In genomic region chr3:65992106-65992505, GRCh38 we compare ENCODE assay signal across 18 cellular contexts. TPM values are rescaled to one million over a fixed set of nuclear protein-coding genes. Genes with fewer than 3 reads are reported as not detected.
DNase-seq lines count a peak whose midpoint lies in the region; ATAC-seq, FAIRE-seq and TF ChIP-seq lines count a peak whose summit lies in the region.
"Had no signal": no experiment of that assay in that cellular context is flagged by ENCODE, and none has a peak within 500 bp of the region (broad histone marks: within the 10 kb centered on the region; RNA-seq: fewer than 3 reads in every experiment).

No MANE protein-coding gene starts in this region.

- DNase-seq in stimulated activated naive CD8-positive, alpha-beta T cell treated with anti-CD3 and anti-CD28 coated beads, Interleukin-15, Interleukin-2, amounts not matched to agents 100 U/mL and 50 U/mL, for 24 hours = no peak
- DNase-seq in stimulated activated naive CD8-positive, alpha-beta T cell treated with anti-CD3 and anti-CD28 coated beads, Interleukin-15, amount 100 ng/mL, for 72 hours = no peak
- no peak for DNase-seq in activated naive CD8-positive, alpha-beta T cell treated with anti-CD3 and anti-CD28 coated beads, Interleukin-2, amount 50 U/mL, for 24 hours
- DNase-seq in fibroblast of mammary gland (ENCODE audit: low read depth) (peak; percentile 36), GM12892 (ENCODE audit: insufficient read length) (no peak), HepG2 (ENCODE audit: low spot score) (no peak), NCI-H774 (lab: John Stamatoyannopoulos, UW) (no peak)
- DNase-seq in activated CD4-positive, alpha-beta memory T cell treated with anti-CD3 and anti-CD28 coated beads for 36 hours = no peak
- DNase-seq: COR-L47, DMS153, NCI-H1417 treated with DMSO at 0.1 percent for 48 hours, NCI-H2081 treated with DMSO at 0.1 percent for 48 hours, NCI-H2227 treated with DMSO at 0.1 percent for 48 hours, NCI-H526 treated with DMSO at 0.1 percent for 48 hours, PC-9 had no signal

- H3K9me3 Mint-ChIP-seq in stimulated activated naive CD8-positive, alpha-beta T cell treated with anti-CD3 and anti-CD28 coated beads, Interleukin-15, amount 100 ng/mL, for 72 hours = peaks cover 0 to 4% of the 10 kb centered on the region in 2 donors
- H3K9me3 Mint-ChIP-seq in activated naive CD8-positive, alpha-beta T cell treated with anti-CD3 and anti-CD28 coated beads, Interleukin-2, amount 50 U/mL, for 24 hours = peaks cover 3% of the 10 kb centered on the region
- no peaks in the 10 kb centered on the region for H3K9me3 Mint-ChIP-seq in activated CD4-positive, alpha-beta memory T cell treated with anti-CD3 and anti-CD28 coated beads for 36 hours

- H3K79me2 ChIP-seq in HepG2 (ENCODE audit: insufficient read depth, low read length) = peaks cover 87% of the 10 kb centered on the region

- H4K20me1 ChIP-seq in HepG2 (ENCODE audit: insufficient read depth, low read length) = 0 out of 2 replicates have a peak, but pooled peaks cover 17% of the 10 kb centered on the region

- no peaks in the 10 kb centered on the region for H3K9me3 ChIP-seq in HepG2 (ENCODE audit: low read length)
- H3K9me3 ChIP-seq: HAP-1 had no signal

- no peak for TF ChIP-seq EP300 in HepG2 (IDR thresholded peaks at IDR 0.05; ENCODE audit: low read depth in 2 of 2, low read length in 2 of 2)
- no peak for TF ChIP-seq EP300 in HepG2 (CRISPR knock-in tag; IDR thresholded peaks at IDR 0.05; ENCODE audit: borderline replicate concordance)

- no peak for TF ChIP-seq CTCF in fibroblast of mammary gland (conservative IDR thresholded peaks at IDR 0.05; ENCODE audit: control insufficient read depth, insufficient read depth, low read depth, low read length)
- no peak for TF ChIP-seq CTCF in HepG2 (CRISPR knock-in tag; IDR thresholded peaks at IDR 0.05)

- no peaks in the 10 kb centered on the region for H3K36me3 Mint-ChIP-seq in activated naive CD8-positive, alpha-beta T cell treated with anti-CD3 and anti-CD28 coated beads, Interleukin-2, amount 50 U/mL, for 24 hours (ENCODE audit: low read depth)
- no peaks in the 10 kb centered on the region for H3K36me3 Mint-ChIP-seq in activated CD4-positive, alpha-beta memory T cell treated with anti-CD3 and anti-CD28 coated beads for 36 hours
- H3K36me3 Mint-ChIP-seq: IgD-negative memory B cell had no signal

- no peak overlapping the region for H3K27ac Mint-ChIP-seq in stimulated activated naive CD8-positive, alpha-beta T cell treated with anti-CD3 and anti-CD28 coated beads, Interleukin-15, amount 100 ng/mL, for 72 hours
- H3K27ac Mint-ChIP-seq in activated naive CD8-positive, alpha-beta T cell treated with anti-CD3 and anti-CD28 coated beads, Interleukin-2, amount 50 U/mL, for 24 hours = no peak overlapping the region
- no peak overlapping the region for H3K27ac Mint-ChIP-seq in activated CD4-positive, alpha-beta memory T cell treated with anti-CD3 and anti-CD28 coated beads for 36 hours
- H3K27ac Mint-ChIP-seq: IgD-negative memory B cell had no signal

- TF ChIP-seq RAD21 in HepG2 (CRISPR knock-in tag; IDR thresholded peaks at IDR 0.05) = no peak

- no peaks in the 10 kb centered on the region for H3K27me3 ChIP-seq in HepG2 (ENCODE audit: control insufficient read depth in 1 of 2, insufficient read depth in 2 of 2, low read length in 2 of 2)

- intact Hi-C loops in activated CD4-positive, alpha-beta memory T cell treated with anti-CD3 and anti-CD28 coated beads for 36 hours (cut with micrococcal nuclease) = loop anchor here (2.0 kb wide), 1 partner anchor 27 kb away; no protein-coding TSS in a partner anchor
- intact Hi-C loops in HepG2 (cut with micrococcal nuclease; ENCODE audit: unreplicated experiment) = no loop called here

- H3K27ac ChIP-seq in HepG2 (ENCODE audit: extremely low read length, insufficient read depth, low read length) = no peak overlapping the region
- H3K27ac ChIP-seq: C4-2B, PC-9 had no signal

- H3K4me1 ChIP-seq in HepG2 (ENCODE audit: insufficient read depth, low read length) = no peaks in the 10 kb centered on the region
- H3K4me1 ChIP-seq: HAP-1 had no signal

- no peak overlapping the region for H3K9ac ChIP-seq in HepG2 (ENCODE audit: insufficient read depth, low read depth, low read length)

- FAIRE-seq in GM12892 (lab: Jason Lieb, UNC) (no peak), HepG2 (lab: Jason Lieb, UNC) (no peak)

- ATAC-seq in stimulated activated naive CD8-positive, alpha-beta T cell treated with anti-CD3 and anti-CD28 coated beads, Interleukin-15, Interleukin-2, amounts not matched to agents 100 U/mL and 50 U/mL, for 24 hours = peak; percentile 69
- no peak for ATAC-seq in stimulated activated naive CD8-positive, alpha-beta T cell treated with anti-CD3 and anti-CD28 coated beads, Interleukin-15, amount 100 ng/mL, for 72 hours
- peak; percentile 47 for ATAC-seq in activated naive CD8-positive, alpha-beta T cell treated with anti-CD3 and anti-CD28 coated beads, Interleukin-2, amount 50 U/mL, for 24 hours
- ATAC-seq in HepG2 = no peak

- TF ChIP-seq POLR2A in GM12892 (IDR thresholded peaks at IDR 0.05; ENCODE audit: low read depth, low read length) = no peak
- TF ChIP-seq POLR2A in HepG2 (IDR thresholded peaks at IDR 0.05; ENCODE audit: insufficient read depth in 1 of 2, low read depth in 2 of 2, low read length in 2 of 2) = no peak

- H2AFZ ChIP-seq in HepG2 (ENCODE audit: low read length) = no peak overlapping the region
- H2AFZ ChIP-seq: PC-9 had no signal

- no TSS peak for BruUV-seq in HepG2 (replicated peaks; lab: Mats Ljungman, UMichigan)

- H3K4me3 Mint-ChIP-seq in stimulated activated naive CD8-positive, alpha-beta T cell treated with anti-CD3 and anti-CD28 coated beads, Interleukin-15, amount 100 ng/mL, for 72 hours = no peak overlapping the region
- H3K4me3 Mint-ChIP-seq in activated naive CD8-positive, alpha-beta T cell treated with anti-CD3 and anti-CD28 coated beads, Interleukin-2, amount 50 U/mL, for 24 hours = no peak overlapping the region
- no peak overlapping the region for H3K4me3 Mint-ChIP-seq in activated CD4-positive, alpha-beta memory T cell treated with anti-CD3 and anti-CD28 coated beads for 36 hours
- H3K4me3 Mint-ChIP-seq: IgD-negative memory B cell had no signal

- no peaks in the 10 kb centered on the region for H3K4me1 Mint-ChIP-seq in stimulated activated naive CD8-positive, alpha-beta T cell treated with anti-CD3 and anti-CD28 coated beads, Interleukin-15, amount 100 ng/mL, for 72 hours
- peaks cover 10% of the 10 kb centered on the region for H3K4me1 Mint-ChIP-seq in activated naive CD8-positive, alpha-beta T cell treated with anti-CD3 and anti-CD28 coated beads, Interleukin-2, amount 50 U/mL, for 24 hours
- H3K4me1 Mint-ChIP-seq in activated CD4-positive, alpha-beta memory T cell treated with anti-CD3 and anti-CD28 coated beads for 36 hours (ENCODE audit: low read depth) = no peaks in the 10 kb centered on the region
- H3K4me1 Mint-ChIP-seq: IgD-negative memory B cell had no signal

- peaks cover 2 to 15% of the 10 kb centered on the region in 2 experiments; a peak in 4 of 5 replicates for H3K36me3 ChIP-seq in HepG2 (replicated peaks in 1 of 2; ENCODE audit: control insufficient read depth in 1 of 2, insufficient read depth in 2 of 2, low read length in 2 of 2)
- H3K36me3 ChIP-seq: HAP-1 had no signal

- H3K27me3 Mint-ChIP-seq in stimulated activated naive CD8-positive, alpha-beta T cell treated with anti-CD3 and anti-CD28 coated beads, Interleukin-15, amount 100 ng/mL, for 72 hours = no peaks in the 10 kb centered on the region
- peaks cover 7% of the 10 kb centered on the region for H3K27me3 Mint-ChIP-seq in activated naive CD8-positive, alpha-beta T cell treated with anti-CD3 and anti-CD28 coated beads, Interleukin-2, amount 50 U/mL, for 24 hours
- H3K27me3 Mint-ChIP-seq in activated CD4-positive, alpha-beta memory T cell treated with anti-CD3 and anti-CD28 coated beads for 36 hours = peaks cover 4% of the 10 kb centered on the region

- in situ Hi-C loops in HepG2 (cut with HindIII; ENCODE audit: extremely low pct_ligation_motif_present, low pct_unique_long_range_greater_than_20kb) = no loop called here

- CTCF ChIA-PET in activated CD4-positive, alpha-beta memory T cell treated with anti-CD3 and anti-CD28 coated beads for 36 hours (lab: Charles Lee) = no interaction called here
- CTCF ChIA-PET in HepG2 (lab: Yijun Ruan, JAX; ENCODE audit: low intra/inter-chr PET ratio, low total read pairs) = no interaction called here

- H3K4me2 ChIP-seq in HepG2 (ENCODE audit: low read depth, low read length) = no peak overlapping the region
- H3K4me2 ChIP-seq: PC-9 had no signal

- POLR2A ChIA-PET in activated CD4-positive, alpha-beta memory T cell treated with anti-CD3 and anti-CD28 coated beads for 36 hours (lab: Charles Lee) = no interaction called here
- POLR2A ChIA-PET in HepG2 (lab: Yijun Ruan, JAX) = no interaction called here

- 92% methylated on average over 1 of the region's 1 CpG for WGBS in HepG2 (ENCODE audit: low lambda C conversion rate)

- H3K4me3 ChIP-seq in fibroblast of mammary gland (ENCODE audit: control insufficient read depth, low read depth, low read length) = no peak overlapping the region
- H3K4me3 ChIP-seq in HepG2 (replicated peaks in 1 of 3; ENCODE audit: insufficient read depth in 1 of 3, low read depth in 2 of 3, low read length in 3 of 3) = no peak overlapping the region
- H3K4me3 ChIP-seq: HAP-1, PC-9 had no signal

RNA-seq across cellular contexts. Expression of gene MAGI1, which starts 46.6 kb away (rescaled TPM):
- under 1 TPM; 0.21 to 0.24 TPM for total RNA-seq in activated CD4-positive, alpha-beta memory T cell treated with anti-CD3 and anti-CD28 coated beads for 36 hours
- 0.36 TPM for polyA plus RNA-seq in GM12892 (2012; ENCODE audit: missing spikeins)
- total RNA-seq in HepG2 (2016; rRNA removed; fragmentation: Illumina TruSeq; extraction: Trizol) = 25.3 and 26.0 TPM in 2 replicates
- 19.7 and 22.4 TPM in 2 replicates for total RNA-seq in HepG2 (2016; cell fraction: cytosol; rRNA removed; fragmentation: Illumina TruSeq; extraction: Trizol; ENCODE audit: low read depth)
- 20.3 and 24.5 TPM in 2 replicates for total RNA-seq in HepG2 (2016; cell fraction: insoluble cytoplasmic fraction; rRNA removed; fragmentation: Illumina TruSeq; extraction: Trizol)
- total RNA-seq in HepG2 (2016; cell fraction: membrane; rRNA removed; fragmentation: Illumina TruSeq; extraction: Trizol) = 13.5 and 15.2 TPM in 2 replicates
- total RNA-seq in HepG2 (2016; cell fraction: nucleus; rRNA removed; fragmentation: Illumina TruSeq; extraction: Trizol) = 38.6 and 46.5 TPM in 2 replicates
- polyA plus RNA-seq in HepG2 (2011; rRNA removed) = 22.2 and 24.6 TPM in 2 replicates
- polyA plus RNA-seq in HepG2 (2011; cell fraction: cytosol; rRNA removed) = 16.2 and 18.5 TPM in 2 replicates
- polyA plus RNA-seq in HepG2 (2011; cell fraction: nucleus; rRNA removed) = 39.9 and 44.0 TPM in 2 replicates
- polyA plus RNA-seq in HepG2 (2012) = 22.8 and 24.7 TPM in 2 replicates
- 0.42 and 0.67 TPM in 2 replicates for polyA plus RNA-seq in HepG2 (2016; cell fraction: cytosol; fragmentation: Illumina TruSeq; extraction: Trizol; ENCODE audit: low read depth)
- polyA plus RNA-seq in HepG2 (2016; cell fraction: insoluble cytoplasmic fraction; fragmentation: Illumina TruSeq; extraction: Trizol; ENCODE audit: low read depth) = 12.8 and 14.8 TPM in 2 replicates
- 1.3 and 1.8 TPM in 2 replicates for polyA plus RNA-seq in HepG2 (2016; cell fraction: membrane; fragmentation: Illumina TruSeq; extraction: Trizol; ENCODE audit: low read depth)
- 24.7 and 30.8 TPM in 2 replicates for polyA plus RNA-seq in HepG2 (2016; cell fraction: nucleus; fragmentation: Illumina TruSeq; extraction: Trizol; ENCODE audit: insufficient read depth, low read depth)
- 5.0 and 41.6 TPM in 2 replicates for polyA minus RNA-seq in HepG2 (2011; rRNA and poly(A)+ RNA removed; ENCODE audit: low replicate concordance)
- polyA minus RNA-seq in HepG2 (2011; cell fraction: cytosol; rRNA and poly(A)+ RNA removed) = 24.9 and 26.3 TPM in 2 replicates
- 140 and 147 TPM in 2 replicates for polyA minus RNA-seq in HepG2 (2011; cell fraction: nucleus; rRNA and poly(A)+ RNA removed)

Comparison
In these comparisons a context has a peak if more than half of its experiments do, and no peak if none do; other contexts are left out.
1. ATAC-seq: peak in stimulated activated naive CD8-positive, alpha-beta T cell treated with anti-CD3 and anti-CD28 coated beads, Interleukin-15, Interleukin-2, amounts not matched to agents 100 U/mL and 50 U/mL, for 24 hours (single experiment) and activated naive CD8-positive, alpha-beta T cell treated with anti-CD3 and anti-CD28 coated beads, Interleukin-2, amount 50 U/mL, for 24 hours (single experiment); none in stimulated activated naive CD8-positive, alpha-beta T cell treated with anti-CD3 and anti-CD28 coated beads, Interleukin-15, amount 100 ng/mL, for 72 hours (single experiment) and HepG2 (single experiment).
2. RNA of gene MAGI1, which starts 46.6 kb away (total RNA-seq): 13.5 to 46.5 TPM in HepG2; 0.21 to 0.24 TPM in activated CD4-positive, alpha-beta memory T cell treated with anti-CD3 and anti-CD28 coated beads for 36 hours; every median in the first group is over 10 times any median in the second.